ENCODE assay signal across 1 cellular context in the genomic region with DNA sequence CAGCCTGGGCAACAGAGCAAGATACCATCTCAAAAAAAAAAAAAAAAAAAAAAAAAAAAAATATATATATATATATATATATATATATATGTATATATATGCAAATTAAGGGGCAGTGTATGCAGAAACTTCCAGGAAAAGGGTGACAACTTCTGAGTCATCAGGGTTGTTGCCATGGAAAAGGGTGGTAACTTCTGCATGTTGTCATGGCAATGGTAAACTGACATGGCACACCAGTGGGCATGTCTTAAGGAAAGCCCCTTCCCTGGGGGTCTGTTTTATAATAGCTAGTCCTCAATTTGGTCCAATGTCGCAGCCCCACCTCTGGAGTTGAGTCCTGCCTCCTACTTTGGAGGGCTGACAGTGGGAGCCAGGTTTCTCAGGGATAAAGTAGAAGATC.
TF ChIP-seq lines count a peak whose summit lies in the region.

No MANE protein-coding gene starts in this region.

TF ChIP-seq in K562, 482 proteins besides CTCF, POLR2A, EP300 and RAD21 (continued from another document):
- TF ChIP-seq, protein P1, sequence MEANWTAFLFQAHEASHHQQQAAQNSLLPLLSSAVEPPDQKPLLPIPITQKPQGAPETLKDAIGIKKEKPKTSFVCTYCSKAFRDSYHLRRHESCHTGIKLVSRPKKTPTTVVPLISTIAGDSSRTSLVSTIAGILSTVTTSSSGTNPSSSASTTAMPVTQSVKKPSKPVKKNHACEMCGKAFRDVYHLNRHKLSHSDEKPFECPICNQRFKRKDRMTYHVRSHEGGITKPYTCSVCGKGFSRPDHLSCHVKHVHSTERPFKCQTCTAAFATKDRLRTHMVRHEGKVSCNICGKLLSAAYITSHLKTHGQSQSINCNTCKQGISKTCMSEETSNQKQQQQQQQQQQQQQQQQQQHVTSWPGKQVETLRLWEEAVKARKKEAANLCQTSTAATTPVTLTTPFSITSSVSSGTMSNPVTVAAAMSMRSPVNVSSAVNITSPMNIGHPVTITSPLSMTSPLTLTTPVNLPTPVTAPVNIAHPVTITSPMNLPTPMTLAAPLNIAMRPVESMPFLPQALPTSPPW (CRISPR knock-in tag; IDR thresholded peaks at IDR 0.05), result 0 out of 2 replicates have a peak, but pooled peaks have one; percentile 20
- TF ChIP-seq, protein P2, sequence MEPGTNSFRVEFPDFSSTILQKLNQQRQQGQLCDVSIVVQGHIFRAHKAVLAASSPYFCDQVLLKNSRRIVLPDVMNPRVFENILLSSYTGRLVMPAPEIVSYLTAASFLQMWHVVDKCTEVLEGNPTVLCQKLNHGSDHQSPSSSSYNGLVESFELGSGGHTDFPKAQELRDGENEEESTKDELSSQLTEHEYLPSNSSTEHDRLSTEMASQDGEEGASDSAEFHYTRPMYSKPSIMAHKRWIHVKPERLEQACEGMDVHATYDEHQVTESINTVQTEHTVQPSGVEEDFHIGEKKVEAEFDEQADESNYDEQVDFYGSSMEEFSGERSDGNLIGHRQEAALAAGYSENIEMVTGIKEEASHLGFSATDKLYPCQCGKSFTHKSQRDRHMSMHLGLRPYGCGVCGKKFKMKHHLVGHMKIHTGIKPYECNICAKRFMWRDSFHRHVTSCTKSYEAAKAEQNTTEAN (CRISPR knock-in tag; IDR thresholded peaks at IDR 0.05), result no peak
- TF ChIP-seq ZNF780A (CRISPR knock-in tag; IDR thresholded peaks at IDR 0.05), result no peak
- TF ChIP-seq, protein P3, sequence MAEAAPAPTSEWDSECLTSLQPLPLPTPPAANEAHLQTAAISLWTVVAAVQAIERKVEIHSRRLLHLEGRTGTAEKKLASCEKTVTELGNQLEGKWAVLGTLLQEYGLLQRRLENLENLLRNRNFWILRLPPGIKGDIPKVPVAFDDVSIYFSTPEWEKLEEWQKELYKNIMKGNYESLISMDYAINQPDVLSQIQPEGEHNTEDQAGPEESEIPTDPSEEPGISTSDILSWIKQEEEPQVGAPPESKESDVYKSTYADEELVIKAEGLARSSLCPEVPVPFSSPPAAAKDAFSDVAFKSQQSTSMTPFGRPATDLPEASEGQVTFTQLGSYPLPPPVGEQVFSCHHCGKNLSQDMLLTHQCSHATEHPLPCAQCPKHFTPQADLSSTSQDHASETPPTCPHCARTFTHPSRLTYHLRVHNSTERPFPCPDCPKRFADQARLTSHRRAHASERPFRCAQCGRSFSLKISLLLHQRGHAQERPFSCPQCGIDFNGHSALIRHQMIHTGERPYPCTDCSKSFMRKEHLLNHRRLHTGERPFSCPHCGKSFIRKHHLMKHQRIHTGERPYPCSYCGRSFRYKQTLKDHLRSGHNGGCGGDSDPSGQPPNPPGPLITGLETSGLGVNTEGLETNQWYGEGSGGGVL (CRISPR knock-in tag; IDR thresholded peaks at IDR 0.05), result no peak
- peak; percentile 96 for TF ChIP-seq RFX1 (IDR thresholded peaks at IDR 0.05)
- TF ChIP-seq, protein P4, sequence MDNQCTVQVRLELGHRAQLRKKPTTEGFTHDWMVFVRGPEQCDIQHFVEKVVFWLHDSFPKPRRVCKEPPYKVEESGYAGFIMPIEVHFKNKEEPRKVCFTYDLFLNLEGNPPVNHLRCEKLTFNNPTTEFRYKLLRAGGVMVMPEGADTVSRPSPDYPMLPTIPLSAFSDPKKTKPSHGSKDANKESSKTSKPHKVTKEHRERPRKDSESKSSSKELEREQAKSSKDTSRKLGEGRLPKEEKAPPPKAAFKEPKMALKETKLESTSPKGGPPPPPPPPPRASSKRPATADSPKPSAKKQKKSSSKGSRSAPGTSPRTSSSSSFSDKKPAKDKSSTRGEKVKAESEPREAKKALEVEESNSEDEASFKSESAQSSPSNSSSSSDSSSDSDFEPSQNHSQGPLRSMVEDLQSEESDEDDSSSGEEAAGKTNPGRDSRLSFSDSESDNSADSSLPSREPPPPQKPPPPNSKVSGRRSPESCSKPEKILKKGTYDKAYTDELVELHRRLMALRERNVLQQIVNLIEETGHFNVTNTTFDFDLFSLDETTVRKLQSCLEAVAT (IDR thresholded peaks at IDR 0.05), result no peak
- TF ChIP-seq KLF16 (IDR thresholded peaks at IDR 0.05), result no peak
- no peak for TF ChIP-seq ZNF217 (CRISPR knock-in tag; IDR thresholded peaks at IDR 0.05)
- no peak for TF ChIP-seq TAF1 (IDR thresholded peaks at IDR 0.05; ENCODE audit: control insufficient read depth, extremely low read depth, insufficient read depth, low read length, severe bottlenecking)
- TF ChIP-seq NEUROD1 (IDR thresholded peaks at IDR 0.05; ENCODE audit: borderline replicate concordance, low read depth, low read length, partially characterized antibody), result peak; percentile 67
- no peak for TF ChIP-seq NCOA2 (IDR thresholded peaks at IDR 0.05; ENCODE audit: partially characterized antibody in 2 of 2)
- no peak for TF ChIP-seq ZNF263 (CRISPR knock-in tag; IDR thresholded peaks at IDR 0.05; ENCODE audit: borderline replicate concordance)
- TF ChIP-seq KLF1 (tag; IDR thresholded peaks at IDR 0.05), result no peak
- TF ChIP-seq GTF2E2 (tag; IDR thresholded peaks at IDR 0.05), result no peak
- TF ChIP-seq CHD4 (IDR thresholded peaks at IDR 0.05; ENCODE audit: insufficient read depth, insufficient replicate concordance, low read depth, low read length, poor library complexity, severe bottlenecking), result no peak
- TF ChIP-seq, protein P5, sequence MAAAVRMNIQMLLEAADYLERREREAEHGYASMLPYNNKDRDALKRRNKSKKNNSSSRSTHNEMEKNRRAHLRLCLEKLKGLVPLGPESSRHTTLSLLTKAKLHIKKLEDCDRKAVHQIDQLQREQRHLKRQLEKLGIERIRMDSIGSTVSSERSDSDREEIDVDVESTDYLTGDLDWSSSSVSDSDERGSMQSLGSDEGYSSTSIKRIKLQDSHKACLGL (CRISPR knock-in tag; IDR thresholded peaks at IDR 0.05; ENCODE audit: borderline replicate concordance, poor library complexity, severe bottlenecking), result no peak
- no peak for TF ChIP-seq ZNF707 (CRISPR knock-in tag; conservative IDR thresholded peaks at IDR 0.05)
- no peak for TF ChIP-seq MYC (IDR thresholded peaks at IDR 0.05; ENCODE audit: low read depth, low read length)
- no peak for TF ChIP-seq MYC (CRISPR knock-in tag; IDR thresholded peaks at IDR 0.05; ENCODE audit: borderline replicate concordance, low read depth)
- TF ChIP-seq, protein P6, sequence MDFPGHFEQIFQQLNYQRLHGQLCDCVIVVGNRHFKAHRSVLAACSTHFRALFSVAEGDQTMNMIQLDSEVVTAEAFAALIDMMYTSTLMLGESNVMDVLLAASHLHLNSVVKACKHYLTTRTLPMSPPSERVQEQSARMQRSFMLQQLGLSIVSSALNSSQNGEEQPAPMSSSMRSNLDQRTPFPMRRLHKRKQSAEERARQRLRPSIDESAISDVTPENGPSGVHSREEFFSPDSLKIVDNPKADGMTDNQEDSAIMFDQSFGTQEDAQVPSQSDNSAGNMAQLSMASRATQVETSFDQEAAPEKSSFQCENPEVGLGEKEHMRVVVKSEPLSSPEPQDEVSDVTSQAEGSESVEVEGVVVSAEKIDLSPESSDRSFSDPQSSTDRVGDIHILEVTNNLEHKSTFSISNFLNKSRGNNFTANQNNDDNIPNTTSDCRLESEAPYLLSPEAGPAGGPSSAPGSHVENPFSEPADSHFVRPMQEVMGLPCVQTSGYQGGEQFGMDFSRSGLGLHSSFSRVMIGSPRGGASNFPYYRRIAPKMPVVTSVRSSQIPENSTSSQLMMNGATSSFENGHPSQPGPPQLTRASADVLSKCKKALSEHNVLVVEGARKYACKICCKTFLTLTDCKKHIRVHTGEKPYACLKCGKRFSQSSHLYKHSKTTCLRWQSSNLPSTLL (IDR thresholded peaks at IDR 0.05), result no peak
- TF ChIP-seq, protein P7, sequence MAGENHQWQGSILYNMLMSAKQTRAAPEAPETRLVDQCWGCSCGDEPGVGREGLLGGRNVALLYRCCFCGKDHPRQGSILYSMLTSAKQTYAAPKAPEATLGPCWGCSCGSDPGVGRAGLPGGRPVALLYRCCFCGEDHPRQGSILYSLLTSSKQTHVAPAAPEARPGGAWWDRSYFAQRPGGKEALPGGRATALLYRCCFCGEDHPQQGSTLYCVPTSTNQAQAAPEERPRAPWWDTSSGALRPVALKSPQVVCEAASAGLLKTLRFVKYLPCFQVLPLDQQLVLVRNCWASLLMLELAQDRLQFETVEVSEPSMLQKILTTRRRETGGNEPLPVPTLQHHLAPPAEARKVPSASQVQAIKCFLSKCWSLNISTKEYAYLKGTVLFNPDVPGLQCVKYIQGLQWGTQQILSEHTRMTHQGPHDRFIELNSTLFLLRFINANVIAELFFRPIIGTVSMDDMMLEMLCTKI (IDR thresholded peaks at IDR 0.05; ENCODE audit: partially characterized antibody), result no peak
- TF ChIP-seq MCM7 (IDR thresholded peaks at IDR 0.05), result no peak
- TF ChIP-seq, protein P8, sequence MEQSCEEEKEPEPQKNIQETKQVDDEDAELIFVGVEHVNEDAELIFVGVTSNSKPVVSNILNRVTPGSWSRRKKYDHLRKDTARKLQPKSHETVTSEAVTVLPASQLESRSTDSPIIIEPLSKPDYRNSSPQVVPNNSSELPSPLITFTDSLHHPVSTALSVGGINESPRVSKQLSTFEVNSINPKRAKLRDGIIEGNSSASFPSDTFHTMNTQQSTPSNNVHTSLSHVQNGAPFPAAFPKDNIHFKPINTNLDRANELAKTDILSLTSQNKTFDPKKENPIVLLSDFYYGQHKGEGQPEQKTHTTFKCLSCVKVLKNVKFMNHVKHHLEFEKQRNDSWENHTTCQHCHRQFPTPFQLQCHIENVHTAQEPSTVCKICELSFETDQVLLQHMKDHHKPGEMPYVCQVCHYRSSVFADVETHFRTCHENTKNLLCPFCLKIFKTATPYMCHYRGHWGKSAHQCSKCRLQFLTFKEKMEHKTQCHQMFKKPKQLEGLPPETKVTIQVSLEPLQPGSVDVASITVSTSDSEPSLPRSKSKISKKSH (CRISPR knock-in tag; IDR thresholded peaks at IDR 0.05), result no peak
- no peak for TF ChIP-seq ZNF232 (CRISPR knock-in tag; IDR thresholded peaks at IDR 0.05)
- peak; percentile 82 for TF ChIP-seq FOSL1 (tag; conservative IDR thresholded peaks at IDR 0.05)
- peak in 1 of 2 experiments; percentile 73; a peak in 1 of 4 replicates for TF ChIP-seq CSDE1 (IDR thresholded peaks at IDR 0.05)
- TF ChIP-seq, protein P9, sequence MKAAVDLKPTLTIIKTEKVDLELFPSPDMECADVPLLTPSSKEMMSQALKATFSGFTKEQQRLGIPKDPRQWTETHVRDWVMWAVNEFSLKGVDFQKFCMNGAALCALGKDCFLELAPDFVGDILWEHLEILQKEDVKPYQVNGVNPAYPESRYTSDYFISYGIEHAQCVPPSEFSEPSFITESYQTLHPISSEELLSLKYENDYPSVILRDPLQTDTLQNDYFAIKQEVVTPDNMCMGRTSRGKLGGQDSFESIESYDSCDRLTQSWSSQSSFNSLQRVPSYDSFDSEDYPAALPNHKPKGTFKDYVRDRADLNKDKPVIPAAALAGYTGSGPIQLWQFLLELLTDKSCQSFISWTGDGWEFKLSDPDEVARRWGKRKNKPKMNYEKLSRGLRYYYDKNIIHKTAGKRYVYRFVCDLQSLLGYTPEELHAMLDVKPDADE (conservative IDR thresholded peaks at IDR 0.05; ENCODE audit: control insufficient read depth, low read depth, low read length), result no peak
- TF ChIP-seq PHF20 (IDR thresholded peaks at IDR 0.05; ENCODE audit: partially characterized antibody), result no peak
- TF ChIP-seq, protein P10, sequence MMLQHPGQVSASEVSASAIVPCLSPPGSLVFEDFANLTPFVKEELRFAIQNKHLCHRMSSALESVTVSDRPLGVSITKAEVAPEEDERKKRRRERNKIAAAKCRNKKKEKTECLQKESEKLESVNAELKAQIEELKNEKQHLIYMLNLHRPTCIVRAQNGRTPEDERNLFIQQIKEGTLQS (IDR thresholded peaks at IDR 0.05), result peak; percentile 85
- TF ChIP-seq, protein P10 (CRISPR knock-in tag; conservative IDR thresholded peaks at IDR 0.05), result no peak
- TF ChIP-seq RBFOX2 (IDR thresholded peaks at IDR 0.05; ENCODE audit: low read depth, low read length), result no peak
- TF ChIP-seq ZNF717 (CRISPR knock-in tag; IDR thresholded peaks at IDR 0.05), result no peak
- TF ChIP-seq ESRRA (IDR thresholded peaks at IDR 0.05; ENCODE audit: borderline replicate concordance, low read depth), result no peak
- no peak for TF ChIP-seq TRIM24 (IDR thresholded peaks at IDR 0.05)
- no peak for TF ChIP-seq NFYB (IDR thresholded peaks at IDR 0.05; ENCODE audit: extremely low read depth, insufficient read length)
- no peak for TF ChIP-seq RHOXF2B (CRISPR knock-in tag; conservative IDR thresholded peaks at IDR 0.05)
- TF ChIP-seq EGR1 (conservative IDR thresholded peaks at IDR 0.05), result no peak
- TF ChIP-seq DPF2 (IDR thresholded peaks at IDR 0.05), result no peak
- TF ChIP-seq PTBP1 (IDR thresholded peaks at IDR 0.05; ENCODE audit: low read depth, low read length), result no peak
- TF ChIP-seq POLR2B (IDR thresholded peaks at IDR 0.05; ENCODE audit: low read depth, partially characterized antibody), result no peak
- no peak for TF ChIP-seq NR2C1 (IDR thresholded peaks at IDR 0.05)
- no peak for TF ChIP-seq NR2C1 (tag; IDR thresholded peaks at IDR 0.05)
- TF ChIP-seq GABPB2 (CRISPR knock-in tag; conservative IDR thresholded peaks at IDR 0.05), result no peak
- TF ChIP-seq FOXK1 (CRISPR knock-in tag; IDR thresholded peaks at IDR 0.05; ENCODE audit: borderline replicate concordance), result no peak
- TF ChIP-seq, protein P11, sequence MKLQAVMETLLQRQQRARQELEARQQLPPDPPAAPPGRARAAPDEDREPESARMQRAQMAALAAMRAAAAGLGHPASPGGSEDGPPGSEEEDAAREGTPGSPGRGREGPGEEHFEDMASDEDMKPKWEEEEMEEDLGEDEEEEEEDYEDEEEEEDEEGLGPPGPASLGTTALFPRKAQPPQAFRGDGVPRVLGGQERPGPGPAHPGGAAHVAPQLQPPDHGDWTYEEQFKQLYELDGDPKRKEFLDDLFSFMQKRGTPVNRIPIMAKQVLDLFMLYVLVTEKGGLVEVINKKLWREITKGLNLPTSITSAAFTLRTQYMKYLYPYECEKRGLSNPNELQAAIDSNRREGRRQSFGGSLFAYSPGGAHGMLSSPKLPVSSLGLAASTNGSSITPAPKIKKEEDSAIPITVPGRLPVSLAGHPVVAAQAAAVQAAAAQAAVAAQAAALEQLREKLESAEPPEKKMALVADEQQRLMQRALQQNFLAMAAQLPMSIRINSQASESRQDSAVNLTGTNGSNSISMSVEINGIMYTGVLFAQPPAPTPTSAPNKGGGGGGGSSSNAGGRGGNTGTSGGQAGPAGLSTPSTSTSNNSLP (IDR thresholded peaks at IDR 0.05; ENCODE audit: borderline replicate concordance, low read depth, low read length), result no peak
- TF ChIP-seq FOXA1 (IDR thresholded peaks at IDR 0.05; ENCODE audit: borderline replicate concordance), result no peak
- TF ChIP-seq, protein P12, sequence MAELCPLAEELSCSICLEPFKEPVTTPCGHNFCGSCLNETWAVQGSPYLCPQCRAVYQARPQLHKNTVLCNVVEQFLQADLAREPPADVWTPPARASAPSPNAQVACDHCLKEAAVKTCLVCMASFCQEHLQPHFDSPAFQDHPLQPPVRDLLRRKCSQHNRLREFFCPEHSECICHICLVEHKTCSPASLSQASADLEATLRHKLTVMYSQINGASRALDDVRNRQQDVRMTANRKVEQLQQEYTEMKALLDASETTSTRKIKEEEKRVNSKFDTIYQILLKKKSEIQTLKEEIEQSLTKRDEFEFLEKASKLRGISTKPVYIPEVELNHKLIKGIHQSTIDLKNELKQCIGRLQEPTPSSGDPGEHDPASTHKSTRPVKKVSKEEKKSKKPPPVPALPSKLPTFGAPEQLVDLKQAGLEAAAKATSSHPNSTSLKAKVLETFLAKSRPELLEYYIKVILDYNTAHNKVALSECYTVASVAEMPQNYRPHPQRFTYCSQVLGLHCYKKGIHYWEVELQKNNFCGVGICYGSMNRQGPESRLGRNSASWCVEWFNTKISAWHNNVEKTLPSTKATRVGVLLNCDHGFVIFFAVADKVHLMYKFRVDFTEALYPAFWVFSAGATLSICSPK (IDR thresholded peaks at IDR 0.05; ENCODE audit: borderline replicate concordance), result no peak
